In the genomic region with DNA sequence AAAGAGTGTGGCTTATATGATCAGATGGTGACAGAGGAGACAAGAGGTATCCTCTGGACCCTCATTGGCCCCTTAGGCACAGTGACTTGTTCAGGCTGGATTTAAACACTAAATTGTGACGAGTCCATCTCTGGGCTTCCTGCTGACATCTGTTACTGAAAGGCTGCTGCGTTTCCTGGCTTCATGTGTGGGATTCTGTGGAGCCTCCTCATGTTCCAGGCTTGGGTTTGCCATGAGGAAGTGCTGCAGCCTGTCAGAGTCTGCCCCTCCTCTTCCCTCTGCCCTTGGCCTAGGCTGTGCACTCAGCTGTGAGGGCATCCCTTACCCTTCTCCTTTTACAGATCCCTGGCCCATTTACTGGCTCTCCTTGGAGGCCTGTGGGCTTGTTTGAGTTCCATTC, we compare ENCODE assay signal across 16 cellular contexts.
"Had no signal": no experiment of that assay in that cellular context is flagged by ENCODE, and none has a peak within 500 bp of the region (broad histone marks: within the 10 kb centered on the region; RNA-seq: fewer than 3 reads in every experiment).

No MANE protein-coding gene starts in this region.

- H3K27ac ChIP-seq: esophagus muscularis mucosa, testis had no signal

- DNase-seq: activated CD4-positive, alpha-beta T cell treated with anti-CD3 and anti-CD28 coated beads, Interleukin-2, amount 10 ng/mL, durations not matched to agents 7 days and 5 days; activated CD8-positive, alpha-beta memory T cell treated with anti-CD3 and anti-CD28 coated beads, Interleukin-2, amount 50 U/mL, for 4 hours; activated effector memory CD4-positive, alpha-beta T cell treated with Interleukin-2 at 50 U/mL for 16 hours; activated naive CD4-positive, alpha-beta T cell treated with anti-CD3 and anti-CD28 coated beads, Interleukin-2, amount 10 ng/mL, durations not matched to agents 7 days and 5 days; activated T-cell treated with anti-CD3 and anti-CD28 coated beads, Interleukin-2, amount 50 U/mL, for 48 hours; dermis blood vessel endothelial cell; effector memory CD4-positive, alpha-beta T cell; posterior cingulate gyrus; retina; stimulated activated CD4-positive, alpha-beta T cell treated with anti-CD3 and anti-CD28 coated beads, Interleukin-2, amount 100 ng/mL, for 24 hours; testis; upper lobe of left lung had no signal

- H3K36me3 Mint-ChIP-seq: activated naive CD4-positive, alpha-beta T cell treated with anti-CD3 and anti-CD28 coated beads, Interleukin-2, amount 10 ng/mL, durations not matched to agents 7 days and 5 days had no signal

- H3K9me3 Mint-ChIP-seq: activated CD4-positive, alpha-beta T cell treated with anti-CD3 and anti-CD28 coated beads, Interleukin-2, amount 10 ng/mL, durations not matched to agents 7 days and 5 days; activated naive CD4-positive, alpha-beta T cell treated with anti-CD3 and anti-CD28 coated beads, Interleukin-2, amount 10 ng/mL, durations not matched to agents 7 days and 5 days; T-helper 1 cell treated with Interleukin-12 subunit alpha and Interleukin-12 subunit beta and Interleukin-4 antibody, amounts not matched to agents 30 μg/mL and 1 μg/mL, for 36 hours had no signal

- H3K4me1 Mint-ChIP-seq: activated CD4-positive, alpha-beta T cell treated with anti-CD3 and anti-CD28 coated beads, Interleukin-2, amount 10 ng/mL, durations not matched to agents 7 days and 5 days; activated naive CD4-positive, alpha-beta T cell treated with anti-CD3 and anti-CD28 coated beads, Interleukin-2, amount 10 ng/mL, durations not matched to agents 7 days and 5 days had no signal

- H3K27me3 ChIP-seq: ascending aorta, esophagus muscularis mucosa, testis, upper lobe of left lung had no signal

- H3K4me3 Mint-ChIP-seq: activated CD4-positive, alpha-beta T cell treated with anti-CD3 and anti-CD28 coated beads, Interleukin-2, amount 10 ng/mL, durations not matched to agents 7 days and 5 days; activated naive CD4-positive, alpha-beta T cell treated with anti-CD3 and anti-CD28 coated beads, Interleukin-2, amount 10 ng/mL, durations not matched to agents 7 days and 5 days; nephron; T-helper 1 cell treated with Interleukin-12 subunit alpha and Interleukin-12 subunit beta and Interleukin-4 antibody, amounts not matched to agents 30 μg/mL and 1 μg/mL, for 36 hours had no signal

- H3K36me3 ChIP-seq: ascending aorta, esophagus muscularis mucosa, upper lobe of left lung had no signal

- H3K9me3 ChIP-seq: ascending aorta, esophagus muscularis mucosa, testis, upper lobe of left lung had no signal

- H3K27ac Mint-ChIP-seq: activated CD4-positive, alpha-beta T cell treated with anti-CD3 and anti-CD28 coated beads, Interleukin-2, amount 10 ng/mL, durations not matched to agents 7 days and 5 days; activated naive CD4-positive, alpha-beta T cell treated with anti-CD3 and anti-CD28 coated beads, Interleukin-2, amount 10 ng/mL, durations not matched to agents 7 days and 5 days; T-helper 1 cell treated with Interleukin-12 subunit alpha and Interleukin-12 subunit beta and Interleukin-4 antibody, amounts not matched to agents 30 μg/mL and 1 μg/mL, for 36 hours had no signal

- H3K4me3 ChIP-seq: ascending aorta, esophagus muscularis mucosa, testis, upper lobe of left lung had no signal
